In the genomic region with DNA sequence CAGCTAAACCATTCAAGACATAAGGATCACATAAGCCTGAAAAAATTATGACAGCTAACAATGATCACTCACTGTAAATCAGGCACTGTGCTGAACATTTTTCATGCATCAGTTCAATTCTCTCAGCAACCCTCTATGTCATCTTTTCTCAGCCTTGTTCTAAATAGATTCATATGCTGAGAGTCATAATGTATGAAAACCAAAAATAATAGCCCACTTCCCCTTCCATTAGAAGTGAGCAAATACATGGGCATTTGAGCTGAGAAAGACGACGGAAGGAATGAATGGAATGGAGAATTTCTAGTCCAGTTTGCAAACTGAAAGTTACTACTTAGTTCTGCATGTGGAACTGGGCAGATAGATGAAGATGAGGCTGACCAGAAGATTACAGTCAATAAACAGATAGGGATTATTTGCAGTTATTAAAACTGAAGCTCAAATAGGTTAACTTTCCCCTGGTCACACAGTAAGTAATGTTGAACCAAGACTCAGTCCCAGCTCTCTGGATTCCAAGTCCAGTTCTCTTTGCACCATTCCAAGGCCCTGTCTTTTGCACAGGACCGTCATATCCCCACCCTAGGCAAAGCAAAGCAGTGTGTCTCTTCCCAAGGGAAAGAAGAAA, we compare ENCODE assay signal across 10 cellular contexts. TPM values are rescaled to one million over a fixed set of nuclear protein-coding genes. Genes with fewer than 3 reads are reported as not detected.
DNase-seq lines count a peak whose midpoint lies in the region; ATAC-seq and TF ChIP-seq lines count a peak whose summit lies in the region.
"Had no signal": no experiment of that assay in that cellular context is flagged by ENCODE, and none has a peak within 500 bp of the region (broad histone marks: within the 10 kb centered on the region; RNA-seq: fewer than 3 reads in every experiment).

No MANE protein-coding gene starts in this region.

- H3K27me3 ChIP-seq in RWPE2 (ENCODE audit: insufficient read depth, poor library complexity, severe bottlenecking) (no peaks in the 10 kb centered on the region), iPS-18a (ENCODE audit: control insufficient read depth, insufficient read depth, low read length) (peaks cover 15% of the 10 kb centered on the region), right atrium auricular region (no peaks in the 10 kb centered on the region)

- DNase-seq in AG09319 (ENCODE audit: extremely low read depth, low read depth) (peak; percentile 57), RWPE2 (ENCODE audit: low spot score) (no peak), NCI-H510A treated with DMSO at 0.1 percent for 48 hours (lab: John Stamatoyannopoulos, UW) (no peak), NCI-H524 treated with DMSO at 0.1 percent for 48 hours (lab: John Stamatoyannopoulos, UW) (no peak), pons (ENCODE audit: low spot score) (no peak), right atrium auricular region (ENCODE audit: low spot score) (no peak)
- DNase-seq: activated CD4-positive, CD25-positive, alpha-beta regulatory T cell treated with anti-CD3 and anti-CD28 coated beads, Interleukin-2, amount 50 U/mL, for 72 hours; KBM-7 had no signal

- H3K27ac ChIP-seq in RWPE2 (ENCODE audit: poor library complexity, severe bottlenecking): peak overlapping the region; percentile 66
- no peak overlapping the region for H3K27ac ChIP-seq in iPS-18a (ENCODE audit: low read length)
- peak overlapping the region in 1 of 2 donors; percentile 94 for H3K27ac ChIP-seq in right atrium auricular region

- H3K36me3 ChIP-seq in RWPE2 (ENCODE audit: low read depth): peaks cover 16% of the 10 kb centered on the region
- no peaks in the 10 kb centered on the region for H3K36me3 ChIP-seq in iPS-18a (ENCODE audit: control insufficient read depth, low read depth, low read length)
- H3K36me3 ChIP-seq in right atrium auricular region: no peaks in the 10 kb centered on the region

- ATAC-seq in GM21360 (IDR thresholded peaks at IDR 0.05; ENCODE audit: unreplicated experiment) (peak; percentile 25), RWPE2 (ENCODE audit: low read depth) (no peak; the same call in 2 of the 3 replicates)

- H3K4me3 ChIP-seq in RWPE2 (ENCODE audit: severe bottlenecking): no peak overlapping the region
- peak overlapping the region; percentile 94 for H3K4me3 ChIP-seq in iPS-18a (ENCODE audit: low read length)
- H3K4me3 ChIP-seq in right atrium auricular region: no peak overlapping the region

- TF ChIP-seq CTCF in AG09319 (IDR thresholded peaks at IDR 0.05; ENCODE audit: low read depth, low read length): no peak
- TF ChIP-seq CTCF in RWPE2 (IDR thresholded peaks at IDR 0.05; ENCODE audit: poor library complexity, severe bottlenecking): no peak
- no peak for TF ChIP-seq CTCF in right atrium auricular region (IDR thresholded peaks at IDR 0.05)

- no peaks in the 10 kb centered on the region for H3K9me3 ChIP-seq in RWPE2 (ENCODE audit: severe bottlenecking)
- H3K9me3 ChIP-seq in iPS-18a (ENCODE audit: control insufficient read depth, low read depth, low read length): no peaks in the 10 kb centered on the region
- no peaks in the 10 kb centered on the region for H3K9me3 ChIP-seq in right atrium auricular region

- no peak overlapping the region for H3K9ac ChIP-seq in iPS-18a (ENCODE audit: low read length)

- H3K4me1 ChIP-seq in RWPE2 (ENCODE audit: insufficient read depth, poor library complexity, severe bottlenecking) (peaks cover 29% of the 10 kb centered on the region), iPS-18a (ENCODE audit: control insufficient read depth, low read depth, low read length) (peaks cover 16% of the 10 kb centered on the region), right atrium auricular region (peaks cover 0 to 30% of the 10 kb centered on the region in 2 donors)

RNA-seq across cellular contexts. Expression of a gene that starts 1.6 kb away (rescaled TPM):
- total RNA-seq in right atrium auricular region: 10 to 100 TPM in 1 of 2 donors, 1 to 10 TPM in 1; 7.8 to 12.4 TPM
